In genomic region chr16:81526199-81526598, GRCh38 we compare ENCODE assay signal across 14 cellular contexts.
A peak's percentile ranks its signal among the peaks of the same experiment; 100 is the strongest.
DNase-seq lines count a peak whose midpoint lies in the region; ATAC-seq, FAIRE-seq and TF ChIP-seq lines count a peak whose summit lies in the region.
"Had no signal": no experiment of that assay in that cellular context is flagged by ENCODE, and none has a peak within 500 bp of the region (broad histone marks: within the 10 kb centered on the region; RNA-seq: fewer than 3 reads in every experiment).

No MANE protein-coding gene starts in this region.

- H3K4me2 ChIP-seq in SK-N-SH = no peak overlapping the region

- no peaks in the 10 kb centered on the region for H3F3A ChIP-seq in SK-N-SH (replicated peaks; ENCODE audit: insufficient read depth)

- TF ChIP-seq CTCF in AG10803 (conservative IDR thresholded peaks at IDR 0.05; ENCODE audit: low read length) (no peak), RWPE2 (IDR thresholded peaks at IDR 0.05; ENCODE audit: poor library complexity, severe bottlenecking) (no peak), esophagus muscularis mucosa (IDR thresholded peaks at IDR 0.05) (no peak), osteocyte (IDR thresholded peaks at IDR 0.05) (no peak), SK-N-SH (IDR thresholded peaks at IDR 0.05) (no peak)

- H3K9me3 Mint-ChIP-seq in osteocyte (ENCODE audit: unreplicated experiment) = no peaks in the 10 kb centered on the region

- DNase-seq in AG10803 (ENCODE audit: low read depth) = peak; percentile 30
- DNase-seq in RWPE2 (ENCODE audit: low spot score) = no peak
- no peak for DNase-seq in esophagus muscularis mucosa (ENCODE audit: extremely low spot score)
- no peak for DNase-seq in osteocyte (ENCODE audit: extremely low spot score, unreplicated experiment)
- DNase-seq in activated CD4-positive, alpha-beta T cell treated with anti-CD3 and anti-CD28 coated beads for 48 hours = no peak
- no peak for DNase-seq in HTR-8/SVneo (ENCODE audit: insufficient read length, low spot score)
- DNase-seq in SK-N-SH = no peak
- DNase-seq in DMS114 treated with DMSO at 0.1 percent for 48 hours (lab: John Stamatoyannopoulos, UW; ENCODE audit: unreplicated experiment) = no peak
- DNase-seq: activated CD4-positive, alpha-beta T cell treated with anti-CD3 and anti-CD28 coated beads for 1 hour; activated T-cell treated with anti-CD3 and anti-CD28 coated beads, Interleukin-2, amount 50 U/mL, for 1 hour; cerebellar nuclear complex; DMS153; kidney glomerular epithelial cell; MV-4-11 had no signal

- CTCF ChIA-PET in SK-N-SH (lab: Yijun Ruan, JAX) = interaction anchor here (1.2 to 1.8 kb wide), 2 partner anchors 12 to 16 kb away, joined by 4 to 5 read pairs; no protein-coding TSS in a partner anchor

- no peaks in the 10 kb centered on the region for H3K36me3 Mint-ChIP-seq in osteocyte (ENCODE audit: unreplicated experiment)

- no peaks in the 10 kb centered on the region for H3K9me2 ChIP-seq in SK-N-SH

- peaks cover 12% of the 10 kb centered on the region for H3K79me2 ChIP-seq in SK-N-SH (ENCODE audit: insufficient read depth)

- no peak for TF ChIP-seq POLR2A in esophagus muscularis mucosa (IDR thresholded peaks at IDR 0.05; ENCODE audit: low read depth)

- FAIRE-seq in HTR-8/SVneo (lab: Jason Lieb, UNC) = no peak

- H3K9ac ChIP-seq in SK-N-SH = no peak overlapping the region

- ATAC-seq in RWPE2 (ENCODE audit: low read depth) = no peak

- no peaks in the 10 kb centered on the region for H3K27me3 Mint-ChIP-seq in osteocyte (ENCODE audit: unreplicated experiment)

- WGBS in esophagus muscularis mucosa = 80% methylated on average over 4 of the region's 4 CpGs
- 78% methylated on average over 4 of the region's 4 CpGs for WGBS in SK-N-SH (ENCODE audit: low lambda C conversion rate)

- H3K36me3 ChIP-seq in RWPE2 (ENCODE audit: low read depth) (peaks cover 21% of the 10 kb centered on the region), esophagus muscularis mucosa (no peaks in the 10 kb centered on the region), SK-N-SH (replicated peaks in 1 of 2; ENCODE audit: control insufficient read depth in 1 of 2, insufficient read depth in 2 of 2, low read length in 1 of 2) (no peaks in the 10 kb centered on the region)

- no peak overlapping the region for H2AFZ ChIP-seq in SK-N-SH (ENCODE audit: low read depth)

- H3K4me3 ChIP-seq in AG10803 (ENCODE audit: low read length) (no peak overlapping the region), RWPE2 (ENCODE audit: severe bottlenecking) (no peak overlapping the region), esophagus muscularis mucosa (no peak overlapping the region), SK-N-SH (ENCODE audit: low read depth in 2 of 2, low read length in 1 of 2) (no peak overlapping the region)

- H3K9me3 ChIP-seq in RWPE2 (ENCODE audit: severe bottlenecking) = no peaks in the 10 kb centered on the region
- H3K9me3 ChIP-seq in esophagus muscularis mucosa = no peaks in the 10 kb centered on the region
- no peaks in the 10 kb centered on the region for H3K9me3 ChIP-seq in SK-N-SH

- POLR2A ChIA-PET in SK-N-SH (lab: Yijun Ruan, JAX) = interaction anchor here (0.6 kb wide), 1 partner anchor 25 kb away, joined by 3 read pairs; no protein-coding TSS in a partner anchor

- TF ChIP-seq RAD21 in SK-N-SH (IDR thresholded peaks at IDR 0.05; ENCODE audit: low read length) = no peak

- intact Hi-C loops in esophagus muscularis mucosa (cut with DNase I) = no loop called here

- peak overlapping the region; percentile 95 for H3K27ac Mint-ChIP-seq in osteocyte (ENCODE audit: unreplicated experiment)

- H3K4me1 ChIP-seq in RWPE2 (ENCODE audit: insufficient read depth, poor library complexity, severe bottlenecking) (peaks cover 84% of the 10 kb centered on the region), esophagus muscularis mucosa (peaks cover 10 to 38% (median 24%) of the 10 kb centered on the region in 4 donors), SK-N-SH (ENCODE audit: control insufficient read depth in 1 of 2, insufficient read depth in 2 of 2, low read depth in 1 of 2, low read length in 1 of 2) (peaks cover 0 to 6% of the 10 kb centered on the region in 2 experiments; a peak in 2 of 4 replicates)

- peaks cover 26% of the 10 kb centered on the region for H3K4me1 Mint-ChIP-seq in osteocyte (ENCODE audit: unreplicated experiment)

- H4K20me1 ChIP-seq in SK-N-SH (ENCODE audit: insufficient read depth) = no peaks in the 10 kb centered on the region

- no peak overlapping the region for H3K4me3 Mint-ChIP-seq in osteocyte (ENCODE audit: unreplicated experiment)

- H3K27ac ChIP-seq in RWPE2 (ENCODE audit: poor library complexity, severe bottlenecking) = peak overlapping the region; percentile 98
- H3K27ac ChIP-seq in esophagus muscularis mucosa (replicated peaks in 1 of 4) = peak overlapping the region; percentile 31 to 56 (median 46)
- H3K27ac ChIP-seq in SK-N-SH (ENCODE audit: low read depth in 2 of 2, low read length in 1 of 2) = no peak overlapping the region

- no peaks in the 10 kb centered on the region for H3K27me3 ChIP-seq in RWPE2 (ENCODE audit: insufficient read depth, poor library complexity, severe bottlenecking)
- H3K27me3 ChIP-seq in esophagus muscularis mucosa = no peaks in the 10 kb centered on the region
- H3K27me3 ChIP-seq in SK-N-SH (ENCODE audit: insufficient read depth) = no peaks in the 10 kb centered on the region

- TF ChIP-seq EP300 in esophagus muscularis mucosa (IDR thresholded peaks at IDR 0.05) (no peak), SK-N-SH (IDR thresholded peaks at IDR 0.05; ENCODE audit: borderline replicate concordance in 1 of 2, low read depth in 1 of 2, low read length in 1 of 2) (no peak)

TF ChIP-seq in SK-N-SH, 30 proteins besides CTCF, POLR2A, EP300 and RAD21:
- TF ChIP-seq NRF1 (IDR thresholded peaks at IDR 0.05; ENCODE audit: low read depth, low read length) (no peak), REST (IDR thresholded peaks at IDR 0.05; ENCODE audit: low read depth, low read length) (no peak), FOXJ3 (CRISPR knock-in tag; IDR thresholded peaks at IDR 0.05) (no peak), USF2 (IDR thresholded peaks at IDR 0.05; ENCODE audit: borderline replicate concordance, low read depth, low read length) (no peak), EZH2phosphoT487 (IDR thresholded peaks at IDR 0.05; ENCODE audit: borderline replicate concordance, low read depth) (no peak), MXI1 (IDR thresholded peaks at IDR 0.05; ENCODE audit: low read depth, low read length) (no peak), SIN3A (IDR thresholded peaks at IDR 0.05; ENCODE audit: borderline replicate concordance, low read depth, low read length) (no peak), FOSL2 (IDR thresholded peaks at IDR 0.05; ENCODE audit: borderline replicate concordance, low read depth) (no peak), CHD2 (IDR thresholded peaks at IDR 0.05; ENCODE audit: low read length, partially characterized antibody) (no peak), GATA2 (CRISPR knock-in tag; IDR thresholded peaks at IDR 0.05) (no peak)
TF ChIP-seq in SK-N-SH: peak in this region for 0.

Comparison
In these comparisons a context has a peak if more than half of its experiments do, and no peak if none do; other contexts are left out.
1. H3K27ac ChIP-seq: peak in RWPE2 (single experiment) and esophagus muscularis mucosa (4 of 4); none in SK-N-SH (0 of 2).